18 cellular contexts compared by ENCODE assay signal in genomic region chr3:94130690-94131089, GRCh38.
A peak's percentile ranks its signal among the peaks of the same experiment; 100 is the strongest.
DNase-seq lines count a peak whose midpoint lies in the region; ATAC-seq, FAIRE-seq and TF ChIP-seq lines count a peak whose summit lies in the region.
"Had no signal": no experiment of that assay in that cellular context is flagged by ENCODE, and none has a peak within 500 bp of the region (broad histone marks: within the 10 kb centered on the region; RNA-seq: fewer than 3 reads in every experiment).

No MANE protein-coding gene starts in this region.

- no peaks in the 10 kb centered on the region for H4K20me1 ChIP-seq in GM12878 (ENCODE audit: control insufficient read depth, insufficient read depth)

- no peaks in the 10 kb centered on the region for H3K4me1 ChIP-seq in GM12878 (ENCODE audit: control insufficient read depth, insufficient read depth, low read length)
- H3K4me1 ChIP-seq: SJSA1 had no signal

- FAIRE-seq in GM12891 (lab: Jason Lieb, UNC) (peak; percentile 65), GM19239 (lab: Jason Lieb, UNC) (peak; percentile 40), GM12878 (lab: Jason Lieb, UNC) (no peak)

- no peak overlapping the region for H3K9ac ChIP-seq in GM12878 (ENCODE audit: control insufficient read depth, insufficient read depth, low read length)

- in situ Hi-C loops in GM12878 (cut with MboI): no loop called here

- TF ChIP-seq POLR2A in GM12891 (IDR thresholded peaks at IDR 0.05; ENCODE audit: low read depth, low read length) (no peak), GM12878 (IDR thresholded peaks at IDR 0.05; ENCODE audit: low read depth, low read length) (no peak)

- TF ChIP-seq EP300 in GM12878 (IDR thresholded peaks at IDR 0.05; ENCODE audit: borderline replicate concordance in 1 of 2, control insufficient read depth in 1 of 2, low read depth in 2 of 2, low read length in 2 of 2): no peak

- SMC1A ChIA-PET in GM12878 (lab: Charles Lee; ENCODE audit: uncharacterized antibody, unreplicated experiment): no interaction called here

- no peak overlapping the region for H3K4me3 ChIP-seq in GM12878
- H3K4me3 ChIP-seq: SJSA1 had no signal

- BruUV-seq in GM12878 (replicated peaks; lab: Mats Ljungman, UMichigan): no TSS peak

- peak; percentile 55 for ATAC-seq in HG03432 (IDR thresholded peaks at IDR 0.05; ENCODE audit: unreplicated experiment)
- ATAC-seq in GM12878: peak; percentile 31; the same call in 2 of the 3 replicates
- ATAC-seq in HG02973 (IDR thresholded peaks at IDR 0.05; ENCODE audit: unreplicated experiment): no peak

- no peaks in the 10 kb centered on the region for H3K79me2 ChIP-seq in GM12878 (ENCODE audit: control insufficient read depth, insufficient read depth, low read length)

- no peak for TF ChIP-seq RAD21 in GM12878 (IDR thresholded peaks at IDR 0.05; ENCODE audit: insufficient read depth, low read depth, low read length)

- H2AFZ ChIP-seq in GM12878 (ENCODE audit: control insufficient read depth, low read depth, low read length): no peak overlapping the region

- intact Hi-C loops in GM12878 (cut with micrococcal nuclease; ENCODE audit: unreplicated experiment): no loop called here

- no peaks in the 10 kb centered on the region for H3K27me3 ChIP-seq in GM12878 (replicated peaks in 1 of 2; ENCODE audit: control insufficient read depth in 2 of 2, insufficient read depth in 2 of 2, low read length in 1 of 2)
- H3K27me3 ChIP-seq: SJSA1 had no signal

- peaks cover 1 to 6% of the 10 kb centered on the region in 2 experiments; a peak in 2 of 4 replicates for H3K36me3 ChIP-seq in GM12878 (ENCODE audit: control insufficient read depth in 2 of 2, insufficient read depth in 2 of 2, low read length in 1 of 2)

- TF ChIP-seq CTCF in GM12878 (IDR thresholded peaks at IDR 0.05 in 2 of 3, conservative IDR thresholded peaks at IDR 0.05 in 1 of 3; ENCODE audit: control insufficient read depth in 2 of 3, extremely low read depth in 1 of 3, insufficient read depth in 1 of 3, low read depth in 3 of 3, low read length in 3 of 3): no peak

- CTCF ChIA-PET in GM12878 (lab: Yijun Ruan, JAX): interaction anchor here (0.8 kb wide), 1 partner anchor 126 kb away, joined by 3 read pairs; no protein-coding TSS in a partner anchor

- RAD21 ChIA-PET in GM12878 (lab: Charles Lee; ENCODE audit: unreplicated experiment): no interaction called here

- WGBS in GM12878 (ENCODE audit: insufficient coverage, insufficient replicate concordance, low lambda C conversion rate, missing lambda C conversion rate): 97% methylated on average over 2 of the region's 2 CpGs

- DNase-seq in GM12891 (ENCODE audit: insufficient read length, low spot score) (no peak), GM19239 (ENCODE audit: insufficient read length, low spot score) (no peak), GM12878 (ENCODE audit: low read depth, low spot score) (no peak), SKM-1 (lab: John Stamatoyannopoulos, UW; ENCODE audit: unreplicated experiment) (no peak), iPS-NIHi11 (ENCODE audit: low spot score) (no peak), GOT3 (lab: John Stamatoyannopoulos, UW) (no peak)
- DNase-seq: Calu3; CD4-positive, CD25-positive, alpha-beta regulatory T cell; HCEC 1CT; Kasumi-1; NCI-H1417; NCI-H2029; NCI-H2171 treated with DMSO at 0.1 percent for 48 hours; NCI-H82 had no signal

- H3K4me2 ChIP-seq in GM12878 (ENCODE audit: control insufficient read depth, insufficient read depth): no peak overlapping the region

- no peaks in the 10 kb centered on the region for H3K9me3 ChIP-seq in GM12878 (replicated peaks; ENCODE audit: control insufficient read depth, insufficient read depth, low read length)
- H3K9me3 ChIP-seq: SJSA1 had no signal

- H3K27ac ChIP-seq in GM12878 (ENCODE audit: control insufficient read depth, insufficient read depth): no peak overlapping the region
- H3K27ac ChIP-seq: RWPE1, SJSA1 had no signal

- POLR2A ChIA-PET in GM12878 (lab: Charles Lee): no interaction called here

TF ChIP-seq in GM12891, 5 proteins besides CTCF, POLR2A, EP300 and RAD21:
- TF ChIP-seq PAX5 (IDR thresholded peaks at IDR 0.05; ENCODE audit: insufficient read depth, low read length, severe bottlenecking) (no peak), TAF1 (IDR thresholded peaks at IDR 0.05; ENCODE audit: low read depth, low read length) (no peak)

TF ChIP-seq in GM12878, 131 proteins besides CTCF, POLR2A, EP300 and RAD21:
- TF ChIP-seq USF1 (IDR thresholded peaks at IDR 0.05; ENCODE audit: borderline replicate concordance, extremely low read length, insufficient read depth, low read depth, low read length) (no peak), RAD51 (IDR thresholded peaks at IDR 0.05) (no peak), POLR2AphosphoS5 (IDR thresholded peaks at IDR 0.05; ENCODE audit: low read length) (no peak), CBX3 (IDR thresholded peaks at IDR 0.05; ENCODE audit: borderline replicate concordance, low read depth) (no peak), ZSCAN29 (IDR thresholded peaks at IDR 0.05) (no peak)
- TF ChIP-seq, protein P1, sequence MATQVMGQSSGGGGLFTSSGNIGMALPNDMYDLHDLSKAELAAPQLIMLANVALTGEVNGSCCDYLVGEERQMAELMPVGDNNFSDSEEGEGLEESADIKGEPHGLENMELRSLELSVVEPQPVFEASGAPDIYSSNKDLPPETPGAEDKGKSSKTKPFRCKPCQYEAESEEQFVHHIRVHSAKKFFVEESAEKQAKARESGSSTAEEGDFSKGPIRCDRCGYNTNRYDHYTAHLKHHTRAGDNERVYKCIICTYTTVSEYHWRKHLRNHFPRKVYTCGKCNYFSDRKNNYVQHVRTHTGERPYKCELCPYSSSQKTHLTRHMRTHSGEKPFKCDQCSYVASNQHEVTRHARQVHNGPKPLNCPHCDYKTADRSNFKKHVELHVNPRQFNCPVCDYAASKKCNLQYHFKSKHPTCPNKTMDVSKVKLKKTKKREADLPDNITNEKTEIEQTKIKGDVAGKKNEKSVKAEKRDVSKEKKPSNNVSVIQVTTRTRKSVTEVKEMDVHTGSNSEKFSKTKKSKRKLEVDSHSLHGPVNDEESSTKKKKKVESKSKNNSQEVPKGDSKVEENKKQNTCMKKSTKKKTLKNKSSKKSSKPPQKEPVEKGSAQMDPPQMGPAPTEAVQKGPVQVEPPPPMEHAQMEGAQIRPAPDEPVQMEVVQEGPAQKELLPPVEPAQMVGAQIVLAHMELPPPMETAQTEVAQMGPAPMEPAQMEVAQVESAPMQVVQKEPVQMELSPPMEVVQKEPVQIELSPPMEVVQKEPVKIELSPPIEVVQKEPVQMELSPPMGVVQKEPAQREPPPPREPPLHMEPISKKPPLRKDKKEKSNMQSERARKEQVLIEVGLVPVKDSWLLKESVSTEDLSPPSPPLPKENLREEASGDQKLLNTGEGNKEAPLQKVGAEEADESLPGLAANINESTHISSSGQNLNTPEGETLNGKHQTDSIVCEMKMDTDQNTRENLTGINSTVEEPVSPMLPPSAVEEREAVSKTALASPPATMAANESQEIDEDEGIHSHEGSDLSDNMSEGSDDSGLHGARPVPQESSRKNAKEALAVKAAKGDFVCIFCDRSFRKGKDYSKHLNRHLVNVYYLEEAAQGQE (IDR thresholded peaks at IDR 0.05; ENCODE audit: low read depth, low read length): no peak
TF ChIP-seq in GM12878: peak in this region for 0.
